22 cellular contexts compared by ENCODE assay signal in the genomic region with DNA sequence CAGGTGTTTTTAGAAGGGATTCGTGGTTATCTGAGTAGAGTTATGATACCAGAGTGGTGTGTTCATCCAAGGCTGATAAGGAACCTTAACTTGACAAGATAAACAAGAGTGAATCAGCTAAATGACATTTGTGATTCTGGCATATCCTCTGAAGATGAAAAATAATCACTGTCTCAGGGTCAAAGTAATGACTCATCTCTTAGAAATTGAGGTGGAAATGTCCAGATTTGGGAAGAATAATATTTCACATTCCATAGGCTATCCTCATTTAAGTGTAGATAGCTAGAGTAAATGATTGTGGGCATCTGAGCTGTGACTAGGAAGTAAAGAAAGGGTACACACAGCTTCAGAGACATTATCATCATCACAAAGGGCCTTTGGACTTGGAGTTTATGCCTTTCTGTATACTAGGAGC.
DNase-seq lines count a peak whose midpoint lies in the region; TF ChIP-seq lines count a peak whose summit lies in the region.
"Had no signal": no experiment of that assay in that cellular context is flagged by ENCODE, and none has a peak within 500 bp of the region (broad histone marks: within the 10 kb centered on the region; RNA-seq: fewer than 3 reads in every experiment).

No MANE protein-coding gene starts in this region.

- no peak for TF ChIP-seq CTCF in parathyroid adenoma (IDR thresholded peaks at IDR 0.05)

- no peaks in the 10 kb centered on the region for H3K27me3 ChIP-seq in parathyroid adenoma (ENCODE audit: control insufficient read depth, insufficient read depth, low read length)
- H3K27me3 ChIP-seq: uterus had no signal

- H2AFZ ChIP-seq in parathyroid adenoma, result peak overlapping the region; percentile 25

- H3K9me3 ChIP-seq in parathyroid adenoma (ENCODE audit: control insufficient read depth, low read length), result no peaks in the 10 kb centered on the region
- H3K9me3 ChIP-seq: ovary, uterus had no signal

- peaks cover 3% of the 10 kb centered on the region for H3K4me1 ChIP-seq in parathyroid adenoma
- H3K4me1 ChIP-seq: uterus had no signal

- DNase-seq in GM03348 (ENCODE audit: low spot score), result peak; percentile 24
- peak; percentile 75 for DNase-seq in RPMI7951 (ENCODE audit: low read depth)
- DNase-seq in fibroblast of peridontal ligament (ENCODE audit: extremely low read depth), result peak; percentile 25
- no peak for DNase-seq in mesenteric fat pad (ENCODE audit: low spot score)
- DNase-seq in T1000 (lab: John Stamatoyannopoulos, UW), result no peak
- no peak for DNase-seq in NCI-H2171 (lab: John Stamatoyannopoulos, UW)
- DNase-seq in activated naive CD4-positive, alpha-beta T cell treated with Interleukin-2 at 50 U/mL for 16 hours, result no peak
- DNase-seq: activated CD4-positive, alpha-beta memory T cell treated with anti-CD3 and anti-CD28 coated beads, Interleukin-2, amount 10 ng/mL, durations not matched to agents 7 days and 5 days; activated T-cell treated with anti-CD3 and anti-CD28 coated beads, Interleukin-2, amount 50 U/mL, for 24 hours; AML-193; Calu3; cortex of kidney; GDM1; left ventricle myocardium superior; NCI-H2029 treated with DMSO at 0.1 percent for 48 hours; NCI-H524 treated with DMSO at 0.1 percent for 48 hours; ovary; stimulated activated CD4-positive, alpha-beta T cell treated with anti-CD3 and anti-CD28 coated beads, Interleukin-4, amount 100 ng/mL, for 1 hour; T-helper 2 cell; uterus had no signal

- H3K4me2 ChIP-seq in parathyroid adenoma (ENCODE audit: low read length), result no peak overlapping the region

- no peak overlapping the region for H3K9ac ChIP-seq in parathyroid adenoma

- H3K4me3 ChIP-seq in parathyroid adenoma (ENCODE audit: low read depth, low read length), result no peak overlapping the region
- H3K4me3 ChIP-seq: GM12878, ovary, uterus had no signal

- no peaks in the 10 kb centered on the region for H3K79me2 ChIP-seq in parathyroid adenoma

- no peak overlapping the region for H3K27ac ChIP-seq in parathyroid adenoma
- H3K27ac ChIP-seq: ovary, uterus had no signal

- H3K36me3 ChIP-seq in parathyroid adenoma (ENCODE audit: control insufficient read depth, insufficient read depth, low read length), result no peaks in the 10 kb centered on the region
- H3K36me3 ChIP-seq: ovary, uterus had no signal

Comparison
In these comparisons a context has a peak if more than half of its experiments do, and no peak if none do; other contexts are left out.
1. DNase-seq: peak in GM03348 (single experiment), RPMI7951 (single experiment) and fibroblast of peridontal ligament (single experiment); none in mesenteric fat pad (single experiment), T1000 (single experiment), NCI-H2171 (single experiment) and activated naive CD4-positive, alpha-beta T cell treated with Interleukin-2 at 50 U/mL for 16 hours (single experiment).